In genomic region chr2:216765810-216766259, GRCh38 we compare ENCODE assay signal across 10 cellular contexts.
DNase-seq lines count a peak whose midpoint lies in the region; ATAC-seq and TF ChIP-seq lines count a peak whose summit lies in the region.
"Had no signal": no experiment of that assay in that cellular context is flagged by ENCODE, and none has a peak within 500 bp of the region (broad histone marks: within the 10 kb centered on the region; RNA-seq: fewer than 3 reads in every experiment).

No MANE protein-coding gene starts in this region.

- no peaks in the 10 kb centered on the region for H4K20me1 ChIP-seq in smooth muscle cell (ENCODE audit: low read depth)

- peak overlapping the region; percentile 52 for H2AFZ ChIP-seq in smooth muscle cell (ENCODE audit: low read depth)

- H3K36me3 ChIP-seq in smooth muscle cell (ENCODE audit: low read depth): no peaks in the 10 kb centered on the region
- H3K36me3 ChIP-seq: breast epithelium had no signal

- H3K9ac ChIP-seq in smooth muscle cell (ENCODE audit: low read depth): no peak overlapping the region

- no peak overlapping the region for H3K4me3 ChIP-seq in smooth muscle cell
- H3K4me3 ChIP-seq: breast epithelium had no signal

- no peaks in the 10 kb centered on the region for H3K27me3 ChIP-seq in smooth muscle cell (ENCODE audit: low read depth)
- H3K27me3 ChIP-seq: breast epithelium had no signal

- H3K27ac ChIP-seq in smooth muscle cell (ENCODE audit: low read depth): no peak overlapping the region
- H3K27ac ChIP-seq: breast epithelium had no signal

- WGBS in smooth muscle cell (ENCODE audit: low lambda C conversion rate): 8% methylated on average over 4 of the region's 9 CpGs

- no peak for TF ChIP-seq CTCF in smooth muscle cell (IDR thresholded peaks at IDR 0.05; ENCODE audit: borderline replicate concordance, insufficient read depth, poor library complexity, severe bottlenecking)

- no peaks in the 10 kb centered on the region for H3K79me2 ChIP-seq in smooth muscle cell (ENCODE audit: low read depth)

- DNase-seq in M059J (ENCODE audit: low read depth): peak; percentile 62
- peak; percentile 61 for DNase-seq in iPS DF 19.7 (ENCODE audit: low read depth, low spot score)
- no peak for DNase-seq in smooth muscle cell (lab: John Stamatoyannopoulos, UW; ENCODE audit: unreplicated experiment)
- no peak for DNase-seq in AG08395 (ENCODE audit: low spot score)
- DNase-seq in GM19240 (ENCODE audit: insufficient read length, low spot score): no peak
- no peak for DNase-seq in amygdala (lab: John Stamatoyannopoulos, UW)
- DNase-seq: NCI-H446 treated with DMSO at 0.1 percent for 48 hours had no signal

- peaks cover 17% of the 10 kb centered on the region for H3K4me1 ChIP-seq in smooth muscle cell (ENCODE audit: low read depth)
- H3K4me1 ChIP-seq: breast epithelium had no signal

- no peaks in the 10 kb centered on the region for H3K9me3 ChIP-seq in smooth muscle cell (replicated peaks; ENCODE audit: low read depth)
- H3K9me3 ChIP-seq: breast epithelium had no signal

- H3K4me2 ChIP-seq in smooth muscle cell: peak overlapping the region; percentile 56

- no peak for ATAC-seq in HG03139 (IDR thresholded peaks at IDR 0.05; ENCODE audit: unreplicated experiment)

- H3F3A ChIP-seq in smooth muscle cell (ENCODE audit: low read depth): no peaks in the 10 kb centered on the region

TF ChIP-seq in PFSK-1, 5 proteins besides CTCF, POLR2A, EP300 and RAD21:
- TF ChIP-seq FOXP2 (optimal IDR thresholded peaks at IDR 0.05; ENCODE audit: borderline replicate concordance, extremely low read depth, extremely low read length, insufficient read depth) (peak; percentile 20), SIN3A (IDR thresholded peaks at IDR 0.05; ENCODE audit: borderline replicate concordance, insufficient read depth, low read length) (no peak)

Comparison
In these comparisons a context has a peak if more than half of its experiments do, and no peak if none do; other contexts are left out.
1. DNase-seq: peak in M059J (single experiment) and iPS DF 19.7 (single experiment); none in smooth muscle cell (single experiment), AG08395 (single experiment), GM19240 (single experiment) and amygdala (0 of 56).